In genomic region chr17:45043268-45043681, GRCh38 we compare ENCODE assay signal across 9 cellular contexts. TPM values are rescaled to one million over a fixed set of nuclear protein-coding genes. Genes with fewer than 3 reads are reported as not detected.
DNase-seq lines count a peak whose midpoint lies in the region; ATAC-seq and TF ChIP-seq lines count a peak whose summit lies in the region.
"Had no signal": no experiment of that assay in that cellular context is flagged by ENCODE, and none has a peak within 500 bp of the region (broad histone marks: within the 10 kb centered on the region; RNA-seq: fewer than 3 reads in every experiment).

No MANE protein-coding gene starts in this region.

- H3K27me3 Mint-ChIP-seq in HFFc6 (ENCODE audit: insufficient read depth) = no peaks in the 10 kb centered on the region
- no peaks in the 10 kb centered on the region for H3K27me3 Mint-ChIP-seq in T-helper 2 cell treated with Interferon-gamma antibody and Interleukin-4, amounts not matched to agents 5 μg/mL and 100 μg/mL, for 36 hours (ENCODE audit: low read depth)
- H3K27me3 Mint-ChIP-seq: activated naive CD8-positive, alpha-beta T cell had no signal

- no peak overlapping the region for H3K4me3 Mint-ChIP-seq in HFFc6
- no peak overlapping the region for H3K4me3 Mint-ChIP-seq in stimulated activated effector memory CD8-positive, alpha-beta T cell treated with anti-CD3 and anti-CD28 coated beads, Interleukin-12 subunit alpha, Interleukin-12 subunit beta, amount 100 ng/mL, for 72 hours
- H3K4me3 Mint-ChIP-seq in T-helper 2 cell treated with Interferon-gamma antibody and Interleukin-4, amounts not matched to agents 5 μg/mL and 100 μg/mL, for 36 hours = no peak overlapping the region
- H3K4me3 Mint-ChIP-seq: activated naive CD8-positive, alpha-beta T cell had no signal

- H3K9me3 Mint-ChIP-seq in HFFc6 = no peaks in the 10 kb centered on the region
- H3K9me3 Mint-ChIP-seq in stimulated activated effector memory CD8-positive, alpha-beta T cell treated with anti-CD3 and anti-CD28 coated beads, Interleukin-12 subunit alpha, Interleukin-12 subunit beta, amount 100 ng/mL, for 72 hours = no peaks in the 10 kb centered on the region
- no peaks in the 10 kb centered on the region for H3K9me3 Mint-ChIP-seq in T-helper 2 cell treated with Interferon-gamma antibody and Interleukin-4, amounts not matched to agents 5 μg/mL and 100 μg/mL, for 36 hours

- peaks cover 7% of the 10 kb centered on the region for H3K36me3 Mint-ChIP-seq in HFFc6 (ENCODE audit: low read depth)
- no peaks in the 10 kb centered on the region for H3K36me3 Mint-ChIP-seq in stimulated activated effector memory CD8-positive, alpha-beta T cell treated with anti-CD3 and anti-CD28 coated beads, Interleukin-12 subunit alpha, Interleukin-12 subunit beta, amount 100 ng/mL, for 72 hours
- H3K36me3 Mint-ChIP-seq in T-helper 2 cell treated with Interferon-gamma antibody and Interleukin-4, amounts not matched to agents 5 μg/mL and 100 μg/mL, for 36 hours (ENCODE audit: low read depth) = peaks cover 14% of the 10 kb centered on the region
- H3K36me3 Mint-ChIP-seq: activated naive CD8-positive, alpha-beta T cell had no signal

- peak overlapping the region; percentile 45; the same call in 1 of the 2 replicates for H3K27ac Mint-ChIP-seq in HFFc6
- H3K27ac Mint-ChIP-seq in stimulated activated effector memory CD8-positive, alpha-beta T cell treated with anti-CD3 and anti-CD28 coated beads, Interleukin-12 subunit alpha, Interleukin-12 subunit beta, amount 100 ng/mL, for 72 hours = peak overlapping the region; percentile 61
- H3K27ac Mint-ChIP-seq in T-helper 2 cell treated with Interferon-gamma antibody and Interleukin-4, amounts not matched to agents 5 μg/mL and 100 μg/mL, for 36 hours = no peak overlapping the region

- ATAC-seq in left cardiac atrium = peak; percentile 77 to 78
- peak; percentile 69 for ATAC-seq in stimulated activated effector memory CD8-positive, alpha-beta T cell treated with anti-CD3 and anti-CD28 coated beads, Interleukin-12 subunit alpha, Interleukin-12 subunit beta, amount 100 ng/mL, for 72 hours
- ATAC-seq in left colon = no peak

- H3K4me1 Mint-ChIP-seq in HFFc6 (ENCODE audit: low read depth) = peaks cover 42% of the 10 kb centered on the region
- peaks cover 32% of the 10 kb centered on the region for H3K4me1 Mint-ChIP-seq in stimulated activated effector memory CD8-positive, alpha-beta T cell treated with anti-CD3 and anti-CD28 coated beads, Interleukin-12 subunit alpha, Interleukin-12 subunit beta, amount 100 ng/mL, for 72 hours
- H3K4me1 Mint-ChIP-seq in T-helper 2 cell treated with Interferon-gamma antibody and Interleukin-4, amounts not matched to agents 5 μg/mL and 100 μg/mL, for 36 hours (ENCODE audit: low read depth) = peaks cover 24% of the 10 kb centered on the region

- no peak for TF ChIP-seq CTCF in HFFc6 (IDR thresholded peaks at IDR 0.05)

- intact Hi-C loops in left cardiac atrium (cut with DNase I) (no loop called here), left colon (cut with DNase I, micrococcal nuclease) (no loop called here)

- no peak for DNase-seq in HFFc6
- DNase-seq in astrocyte of the hippocampus (ENCODE audit: low read depth, low spot score) = peak; percentile 76
- peak; percentile 47 for DNase-seq in left cardiac atrium
- no peak for DNase-seq in stimulated activated effector memory CD8-positive, alpha-beta T cell treated with anti-CD3 and anti-CD28 coated beads, Interleukin-12 subunit alpha, Interleukin-12 subunit beta, amount 100 ng/mL, for 72 hours (ENCODE audit: low spot score in 2 of 2)
- no peak for DNase-seq in left colon
- no peak for DNase-seq in T-helper 2 cell treated with Interferon-gamma antibody and Interleukin-4, amounts not matched to agents 5 μg/mL and 100 μg/mL, for 36 hours (ENCODE audit: low spot score)
- no peak for DNase-seq in OCI-M2 (lab: John Stamatoyannopoulos, UW; ENCODE audit: unreplicated experiment)
- DNase-seq: stimulated activated CD4-positive, alpha-beta T cell treated with anti-CD3 and anti-CD28 coated beads, Interleukin-12 subunit alpha, Interleukin-12 subunit beta, amount 100 ng/mL, for 4 hours had no signal

RNA-seq across cellular contexts. Expression of gene DCAKD, which starts 8.2 kb away (rescaled TPM):
- total RNA-seq in HFFc6 (2021; fragmentation: NEBNext Ultra II Directional; extraction: Animal tissue kit (Norgen Biotek cat#: 25700)) = 10 to 100 TPM; 34.0 to 38.9 (median 35.8) TPM
- 10 to 100 TPM; 30.9 to 33.2 TPM for total RNA-seq in left cardiac atrium
- 10 to 100 TPM; 25.7 to 28.1 TPM for total RNA-seq in left colon

RNA-seq across cellular contexts. Expression of gene NMT1, which starts 17.8 kb away (rescaled TPM):
- total RNA-seq in HFFc6 (2021; fragmentation: NEBNext Ultra II Directional; extraction: Animal tissue kit (Norgen Biotek cat#: 25700)) = 100 to 1,000 TPM; 135 to 152 (median 142) TPM
- total RNA-seq in left cardiac atrium (10 to 100 TPM; 66.6 to 92.4 TPM), left colon (10 to 100 TPM; 48.2 to 69.5 TPM)

Comparison
In these comparisons a context has a peak if more than half of its experiments do, and no peak if none do; other contexts are left out.
1. DNase-seq: peak in astrocyte of the hippocampus (single experiment) and left cardiac atrium (single experiment); none in HFFc6 (single experiment), stimulated activated effector memory CD8-positive, alpha-beta T cell treated with anti-CD3 and anti-CD28 coated beads, Interleukin-12 subunit alpha, Interleukin-12 subunit beta, amount 100 ng/mL, for 72 hours (0 of 2), left colon (0 of 2), T-helper 2 cell treated with Interferon-gamma antibody and Interleukin-4, amounts not matched to agents 5 μg/mL and 100 μg/mL, for 36 hours (single experiment) and OCI-M2 (single experiment).